ENCODE assay signal across 8 cellular contexts in genomic region chr22:35299217-35299716, GRCh38. TPM values are rescaled to one million over a fixed set of nuclear protein-coding genes. Genes with fewer than 3 reads are reported as not detected.
A peak's percentile ranks its signal among the peaks of the same experiment; 100 is the strongest.
DNase-seq lines count a peak whose midpoint lies in the region; ATAC-seq lines count a peak whose summit lies in the region.

No MANE protein-coding gene starts in this region.

- intact Hi-C loops in naive thymus-derived CD4-positive, alpha-beta T cell (cut with micrococcal nuclease), result loop anchor here in 1 of 2 donors (1.0 to 5.0 kb wide), 5 partner anchors 31 to 350 kb away; partner anchors contain the start of gene MCM5

- no peaks in the 10 kb centered on the region for H3K27me3 Mint-ChIP-seq in effector memory CD8-positive, alpha-beta T cell
- H3K27me3 Mint-ChIP-seq in naive thymus-derived CD4-positive, alpha-beta T cell, result no peaks in the 10 kb centered on the region

- peak overlapping the region; percentile 93 to 97 for H3K4me3 Mint-ChIP-seq in effector memory CD8-positive, alpha-beta T cell
- H3K4me3 Mint-ChIP-seq in naive thymus-derived CD4-positive, alpha-beta T cell, result peak overlapping the region; percentile 89 to 99 (median 94)

- peak overlapping the region; percentile 98 to 99 for H3K27ac Mint-ChIP-seq in effector memory CD8-positive, alpha-beta T cell
- peak overlapping the region; percentile 94 to 100 (median 98) for H3K27ac Mint-ChIP-seq in naive thymus-derived CD4-positive, alpha-beta T cell

- H3K36me3 ChIP-seq in naive thymus-derived CD4-positive, alpha-beta T cell (ENCODE audit: control insufficient read depth in 2 of 3, insufficient read depth in 3 of 3, low read length in 3 of 3), result peaks cover 0 to 13% (median 0%) of the 10 kb centered on the region in 3 experiments

- no peaks in the 10 kb centered on the region for H3K9me3 ChIP-seq in naive thymus-derived CD4-positive, alpha-beta T cell (ENCODE audit: control insufficient read depth in 2 of 3, low read length in 3 of 3)

- peaks cover 22% of the 10 kb centered on the region for H3K36me3 Mint-ChIP-seq in effector memory CD8-positive, alpha-beta T cell (ENCODE audit: insufficient read depth)
- H3K36me3 Mint-ChIP-seq in naive thymus-derived CD4-positive, alpha-beta T cell, result peaks cover 0 to 16% (median 3%) of the 10 kb centered on the region in 5 donors

- peak; percentile 2 for ATAC-seq in HG02571 (IDR thresholded peaks at IDR 0.05; ENCODE audit: unreplicated experiment)
- peak; percentile 39 for ATAC-seq in effector memory CD8-positive, alpha-beta T cell (replicated peaks)
- ATAC-seq in naive thymus-derived CD4-positive, alpha-beta T cell, result peak; percentile 18

- H3K4me3 ChIP-seq in naive thymus-derived CD4-positive, alpha-beta T cell (ENCODE audit: low read length), result peak overlapping the region; percentile 77

- H3K27ac ChIP-seq in naive thymus-derived CD4-positive, alpha-beta T cell (ENCODE audit: low read depth, low read length), result peak overlapping the region; percentile 95

- H3K9me3 Mint-ChIP-seq in effector memory CD8-positive, alpha-beta T cell, result no peaks in the 10 kb centered on the region
- H3K9me3 Mint-ChIP-seq in naive thymus-derived CD4-positive, alpha-beta T cell, result no peaks in the 10 kb centered on the region

- DNase-seq in NCI-H2171 treated with DMSO at 0.1 percent for 48 hours (lab: John Stamatoyannopoulos, UW), result peak; percentile 70
- no peak for DNase-seq in NCI-H2171 (lab: John Stamatoyannopoulos, UW)
- peak; percentile 17 for DNase-seq in RPMI7951 (ENCODE audit: low read depth)
- DNase-seq in effector memory CD8-positive, alpha-beta T cell, result no peak
- peak in 1 of 9 donors; percentile 78 for DNase-seq in naive thymus-derived CD4-positive, alpha-beta T cell
- no peak for DNase-seq in OCI-M2 (lab: John Stamatoyannopoulos, UW; ENCODE audit: unreplicated experiment)
- no peak for DNase-seq in NK-92 (lab: John Stamatoyannopoulos, UW; ENCODE audit: unreplicated experiment)

- POLR2A ChIA-PET in naive thymus-derived CD4-positive, alpha-beta T cell (lab: Charles Lee), result interaction anchor here (0.8 to 3.4 kb wide), 12 partner anchors 9 to 1477 kb away, joined by 3 to 28 read pairs (median 4); partner anchors contain the start of genes APOL6, HMGXB4 and IFT27

- H3K27me3 ChIP-seq in naive thymus-derived CD4-positive, alpha-beta T cell (ENCODE audit: control insufficient read depth in 2 of 2, insufficient read depth in 2 of 2, low read length in 2 of 2), result no peaks in the 10 kb centered on the region

- H3K4me1 Mint-ChIP-seq in effector memory CD8-positive, alpha-beta T cell (ENCODE audit: low read depth in 2 of 2), result peaks cover 15 to 18% of the 10 kb centered on the region in 2 donors
- H3K4me1 Mint-ChIP-seq in naive thymus-derived CD4-positive, alpha-beta T cell, result peaks cover 13 to 46% (median 34%) of the 10 kb centered on the region in 7 donors

- CTCF ChIA-PET in naive thymus-derived CD4-positive, alpha-beta T cell (lab: Charles Lee), result interaction anchor here (0.6 to 1.0 kb wide), 3 partner anchors 15 to 41 kb away, joined by 3 to 4 read pairs (median 3); no protein-coding TSS in a partner anchor

- H3K4me1 ChIP-seq in naive thymus-derived CD4-positive, alpha-beta T cell (ENCODE audit: control insufficient read depth in 2 of 2, insufficient read depth in 2 of 2, low read length in 2 of 2), result peaks cover 10% of the 10 kb centered on the region in 2 donors

RNA-seq across cellular contexts. Expression of gene TOM1, which starts 0.4 kb away (rescaled TPM):
- total RNA-seq in RPMI7951 (2014; rRNA removed; shearing (Covaris generic)), result 17.2 and 19.7 TPM in 2 replicates
- total RNA-seq in naive thymus-derived CD4-positive, alpha-beta T cell, result 100 to 1,000 TPM in 2 of 5 experiments, 10 to 100 TPM in 3; 36.5 to 225 (median 62.1) TPM
- 10 to 100 TPM; 32.3 to 45.6 TPM for polyA plus RNA-seq in naive thymus-derived CD4-positive, alpha-beta T cell

RNA-seq across cellular contexts. Expression of gene HMGXB4, which starts 42.0 kb away (rescaled TPM):
- 11.3 and 16.7 TPM in 2 replicates for total RNA-seq in RPMI7951 (2014; rRNA removed; shearing (Covaris generic))
- total RNA-seq in naive thymus-derived CD4-positive, alpha-beta T cell, result 10 to 100 TPM; 23.3 to 39.1 (median 32.2) TPM
- polyA plus RNA-seq in naive thymus-derived CD4-positive, alpha-beta T cell, result 10 to 100 TPM; 12.2 to 12.8 TPM

Comparison
In these comparisons a context has a peak if more than half of its experiments do, and no peak if none do; other contexts are left out.
1. DNase-seq: peak in NCI-H2171 treated with DMSO at 0.1 percent for 48 hours (single experiment) and RPMI7951 (single experiment); none in NCI-H2171 (single experiment), effector memory CD8-positive, alpha-beta T cell (0 of 3), OCI-M2 (single experiment) and NK-92 (single experiment).
2. Peak in every context shown above with its lines, with median percentiles within 50 percentile points of each other: ATAC-seq.